9 cellular contexts compared by ENCODE assay signal in the genomic region with DNA sequence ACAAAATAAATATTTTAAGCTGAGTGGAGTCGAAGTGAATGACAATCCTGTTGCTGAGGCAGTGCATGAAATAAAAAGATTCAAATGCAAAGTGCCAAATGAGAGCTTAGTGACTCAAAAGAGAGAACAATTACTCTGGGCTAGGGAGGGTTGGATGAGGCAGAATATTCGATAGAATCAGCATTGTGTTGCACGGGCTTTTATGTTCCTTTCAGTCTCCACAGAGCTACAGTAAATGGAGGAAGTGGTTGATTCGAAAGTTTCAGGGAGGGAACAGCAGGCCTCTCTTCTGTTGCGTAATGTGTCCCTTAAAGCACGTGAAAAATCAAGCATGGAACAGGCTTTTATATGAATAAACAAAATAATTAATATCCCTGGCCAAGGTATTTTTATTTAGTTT.
A peak's percentile ranks its signal among the peaks of the same experiment; 100 is the strongest.
DNase-seq lines count a peak whose midpoint lies in the region; ATAC-seq and TF ChIP-seq lines count a peak whose summit lies in the region.
"Had no signal": no experiment of that assay in that cellular context is flagged by ENCODE, and none has a peak within 500 bp of the region (broad histone marks: within the 10 kb centered on the region; RNA-seq: fewer than 3 reads in every experiment).

No MANE protein-coding gene starts in this region.

- CTCF ChIA-PET in activated CD4-positive, alpha-beta memory T cell treated with anti-CD3 and anti-CD28 coated beads, Interleukin-2, amount 10 ng/mL, durations not matched to agents 7 days and 5 days (lab: Charles Lee) = no interaction called here

- H3K27ac ChIP-seq in thyroid gland = no peak overlapping the region

- ATAC-seq in GM18505 (IDR thresholded peaks at IDR 0.05; ENCODE audit: unreplicated experiment) (peak; percentile 98), GM21390 (IDR thresholded peaks at IDR 0.05; ENCODE audit: unreplicated experiment) (peak; percentile 77), HG03280 (IDR thresholded peaks at IDR 0.05; ENCODE audit: unreplicated experiment) (peak; percentile 94)

- TF ChIP-seq CTCF in thyroid gland (IDR thresholded peaks at IDR 0.05) (no peak), nephron progenitor cell (IDR thresholded peaks at IDR 0.05) (no peak)

- H3K4me3 Mint-ChIP-seq in activated CD4-positive, alpha-beta memory T cell treated with anti-CD3 and anti-CD28 coated beads, Interleukin-2, amount 10 ng/mL, durations not matched to agents 7 days and 5 days = no peak overlapping the region
- no peak overlapping the region for H3K4me3 Mint-ChIP-seq in nephron progenitor cell

- in situ Hi-C loops in G401 (cut with HindIII; ENCODE audit: low sequenced_read_pairs) = no loop called here

- H3K9me3 Mint-ChIP-seq in activated CD4-positive, alpha-beta memory T cell treated with anti-CD3 and anti-CD28 coated beads, Interleukin-2, amount 10 ng/mL, durations not matched to agents 7 days and 5 days = no peaks in the 10 kb centered on the region
- no peaks in the 10 kb centered on the region for H3K9me3 Mint-ChIP-seq in nephron progenitor cell

- H3K4me1 Mint-ChIP-seq in activated CD4-positive, alpha-beta memory T cell treated with anti-CD3 and anti-CD28 coated beads, Interleukin-2, amount 10 ng/mL, durations not matched to agents 7 days and 5 days = peaks cover 12% of the 10 kb centered on the region
- H3K4me1 Mint-ChIP-seq in nephron progenitor cell = peaks cover 4% of the 10 kb centered on the region

- H3K27me3 ChIP-seq in thyroid gland = no peaks in the 10 kb centered on the region

- H3K36me3 ChIP-seq in thyroid gland = no peaks in the 10 kb centered on the region

- WGBS in thyroid gland, 2 donors = 71 to 76% methylated on average over 6 of the region's 6 CpGs

- POLR2A ChIA-PET in activated CD4-positive, alpha-beta memory T cell treated with anti-CD3 and anti-CD28 coated beads, Interleukin-2, amount 10 ng/mL, durations not matched to agents 7 days and 5 days (lab: Charles Lee) = no interaction called here

- no peaks in the 10 kb centered on the region for H3K9me3 ChIP-seq in thyroid gland

- peak; percentile 21 for DNase-seq in activated CD4-positive, alpha-beta memory T cell treated with anti-CD3 and anti-CD28 coated beads, Interleukin-2, amount 10 ng/mL, durations not matched to agents 7 days and 5 days
- DNase-seq in DMS79 (lab: John Stamatoyannopoulos, UW) (no peak), thyroid gland (no peak), nephron progenitor cell (no peak), G401 (ENCODE audit: low spot score) (no peak)
- DNase-seq: NCI-H1930 had no signal

- H3K27ac Mint-ChIP-seq in activated CD4-positive, alpha-beta memory T cell treated with anti-CD3 and anti-CD28 coated beads, Interleukin-2, amount 10 ng/mL, durations not matched to agents 7 days and 5 days = no peak overlapping the region
- H3K27ac Mint-ChIP-seq in nephron progenitor cell = no peak overlapping the region

- intact Hi-C loops in thyroid gland (cut with DNase I) = no loop called here

- no peaks in the 10 kb centered on the region for H3K4me1 ChIP-seq in thyroid gland

- H3K4me3 ChIP-seq in thyroid gland (replicated peaks in 1 of 3) = no peak overlapping the region

- H3K36me3 Mint-ChIP-seq in activated CD4-positive, alpha-beta memory T cell treated with anti-CD3 and anti-CD28 coated beads, Interleukin-2, amount 10 ng/mL, durations not matched to agents 7 days and 5 days (ENCODE audit: low read depth) = no peaks in the 10 kb centered on the region
- no peaks in the 10 kb centered on the region for H3K36me3 Mint-ChIP-seq in nephron progenitor cell (ENCODE audit: low read depth)

- H3K27me3 Mint-ChIP-seq in activated CD4-positive, alpha-beta memory T cell treated with anti-CD3 and anti-CD28 coated beads, Interleukin-2, amount 10 ng/mL, durations not matched to agents 7 days and 5 days = no peaks in the 10 kb centered on the region
- H3K27me3 Mint-ChIP-seq in nephron progenitor cell (ENCODE audit: low read depth, poor library complexity) = peaks cover 5% of the 10 kb centered on the region

- no peak for TF ChIP-seq POLR2A in GM18505 (IDR thresholded peaks at IDR 0.05; ENCODE audit: borderline replicate concordance, extremely low read depth, insufficient read depth, insufficient read length)
- TF ChIP-seq POLR2A in thyroid gland (IDR thresholded peaks at IDR 0.05) = no peak
